Comparison of ENCODE assay signal across 1 cellular context in the genomic region with DNA sequence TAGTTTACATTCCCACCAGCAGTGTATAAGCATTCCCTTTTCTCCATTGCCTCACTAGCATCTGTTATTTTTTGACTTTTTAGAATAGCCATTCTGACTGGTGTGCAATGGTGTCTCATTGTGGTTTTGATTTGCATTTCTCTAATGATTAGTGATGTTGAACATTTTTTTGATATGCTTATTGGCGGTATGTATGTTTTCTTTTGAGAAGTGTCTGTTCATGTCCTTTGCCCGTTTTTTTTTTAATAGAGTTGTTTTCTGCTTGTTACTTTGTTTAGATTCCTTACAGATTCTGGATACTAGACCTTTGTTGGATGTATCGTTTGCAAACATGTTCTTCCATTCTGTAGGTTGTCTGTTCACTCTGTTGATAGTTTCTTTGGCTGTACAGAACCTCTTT.
TF ChIP-seq lines count a peak whose summit lies in the region.

No MANE protein-coding gene starts in this region.

TF ChIP-seq in GM12878, 131 proteins besides CTCF, POLR2A, EP300 and RAD21 (continued from another document):
- TF ChIP-seq, protein P1, sequence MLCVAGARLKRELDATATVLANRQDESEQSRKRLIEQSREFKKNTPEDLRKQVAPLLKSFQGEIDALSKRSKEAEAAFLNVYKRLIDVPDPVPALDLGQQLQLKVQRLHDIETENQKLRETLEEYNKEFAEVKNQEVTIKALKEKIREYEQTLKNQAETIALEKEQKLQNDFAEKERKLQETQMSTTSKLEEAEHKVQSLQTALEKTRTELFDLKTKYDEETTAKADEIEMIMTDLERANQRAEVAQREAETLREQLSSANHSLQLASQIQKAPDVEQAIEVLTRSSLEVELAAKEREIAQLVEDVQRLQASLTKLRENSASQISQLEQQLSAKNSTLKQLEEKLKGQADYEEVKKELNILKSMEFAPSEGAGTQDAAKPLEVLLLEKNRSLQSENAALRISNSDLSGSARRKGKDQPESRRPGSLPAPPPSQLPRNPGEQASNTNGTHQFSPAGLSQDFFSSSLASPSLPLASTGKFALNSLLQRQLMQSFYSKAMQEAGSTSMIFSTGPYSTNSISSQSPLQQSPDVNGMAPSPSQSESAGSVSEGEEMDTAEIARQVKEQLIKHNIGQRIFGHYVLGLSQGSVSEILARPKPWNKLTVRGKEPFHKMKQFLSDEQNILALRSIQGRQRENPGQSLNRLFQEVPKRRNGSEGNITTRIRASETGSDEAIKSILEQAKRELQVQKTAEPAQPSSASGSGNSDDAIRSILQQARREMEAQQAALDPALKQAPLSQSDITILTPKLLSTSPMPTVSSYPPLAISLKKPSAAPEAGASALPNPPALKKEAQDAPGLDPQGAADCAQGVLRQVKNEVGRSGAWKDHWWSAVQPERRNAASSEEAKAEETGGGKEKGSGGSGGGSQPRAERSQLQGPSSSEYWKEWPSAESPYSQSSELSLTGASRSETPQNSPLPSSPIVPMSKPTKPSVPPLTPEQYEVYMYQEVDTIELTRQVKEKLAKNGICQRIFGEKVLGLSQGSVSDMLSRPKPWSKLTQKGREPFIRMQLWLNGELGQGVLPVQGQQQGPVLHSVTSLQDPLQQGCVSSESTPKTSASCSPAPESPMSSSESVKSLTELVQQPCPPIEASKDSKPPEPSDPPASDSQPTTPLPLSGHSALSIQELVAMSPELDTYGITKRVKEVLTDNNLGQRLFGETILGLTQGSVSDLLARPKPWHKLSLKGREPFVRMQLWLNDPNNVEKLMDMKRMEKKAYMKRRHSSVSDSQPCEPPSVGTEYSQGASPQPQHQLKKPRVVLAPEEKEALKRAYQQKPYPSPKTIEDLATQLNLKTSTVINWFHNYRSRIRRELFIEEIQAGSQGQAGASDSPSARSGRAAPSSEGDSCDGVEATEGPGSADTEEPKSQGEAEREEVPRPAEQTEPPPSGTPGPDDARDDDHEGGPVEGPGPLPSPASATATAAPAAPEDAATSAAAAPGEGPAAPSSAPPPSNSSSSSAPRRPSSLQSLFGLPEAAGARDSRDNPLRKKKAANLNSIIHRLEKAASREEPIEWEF (IDR thresholded peaks at IDR 0.05; ENCODE audit: insufficient replicate concordance, low read depth, low read length), result no peak
- no peak for TF ChIP-seq JUNB (IDR thresholded peaks at IDR 0.05)
- TF ChIP-seq, protein P2, sequence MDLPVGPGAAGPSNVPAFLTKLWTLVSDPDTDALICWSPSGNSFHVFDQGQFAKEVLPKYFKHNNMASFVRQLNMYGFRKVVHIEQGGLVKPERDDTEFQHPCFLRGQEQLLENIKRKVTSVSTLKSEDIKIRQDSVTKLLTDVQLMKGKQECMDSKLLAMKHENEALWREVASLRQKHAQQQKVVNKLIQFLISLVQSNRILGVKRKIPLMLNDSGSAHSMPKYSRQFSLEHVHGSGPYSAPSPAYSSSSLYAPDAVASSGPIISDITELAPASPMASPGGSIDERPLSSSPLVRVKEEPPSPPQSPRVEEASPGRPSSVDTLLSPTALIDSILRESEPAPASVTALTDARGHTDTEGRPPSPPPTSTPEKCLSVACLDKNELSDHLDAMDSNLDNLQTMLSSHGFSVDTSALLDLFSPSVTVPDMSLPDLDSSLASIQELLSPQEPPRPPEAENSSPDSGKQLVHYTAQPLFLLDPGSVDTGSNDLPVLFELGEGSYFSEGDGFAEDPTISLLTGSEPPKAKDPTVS (IDR thresholded peaks at IDR 0.05; ENCODE audit: low read depth, low read length), result no peak
- TF ChIP-seq, protein P3, sequence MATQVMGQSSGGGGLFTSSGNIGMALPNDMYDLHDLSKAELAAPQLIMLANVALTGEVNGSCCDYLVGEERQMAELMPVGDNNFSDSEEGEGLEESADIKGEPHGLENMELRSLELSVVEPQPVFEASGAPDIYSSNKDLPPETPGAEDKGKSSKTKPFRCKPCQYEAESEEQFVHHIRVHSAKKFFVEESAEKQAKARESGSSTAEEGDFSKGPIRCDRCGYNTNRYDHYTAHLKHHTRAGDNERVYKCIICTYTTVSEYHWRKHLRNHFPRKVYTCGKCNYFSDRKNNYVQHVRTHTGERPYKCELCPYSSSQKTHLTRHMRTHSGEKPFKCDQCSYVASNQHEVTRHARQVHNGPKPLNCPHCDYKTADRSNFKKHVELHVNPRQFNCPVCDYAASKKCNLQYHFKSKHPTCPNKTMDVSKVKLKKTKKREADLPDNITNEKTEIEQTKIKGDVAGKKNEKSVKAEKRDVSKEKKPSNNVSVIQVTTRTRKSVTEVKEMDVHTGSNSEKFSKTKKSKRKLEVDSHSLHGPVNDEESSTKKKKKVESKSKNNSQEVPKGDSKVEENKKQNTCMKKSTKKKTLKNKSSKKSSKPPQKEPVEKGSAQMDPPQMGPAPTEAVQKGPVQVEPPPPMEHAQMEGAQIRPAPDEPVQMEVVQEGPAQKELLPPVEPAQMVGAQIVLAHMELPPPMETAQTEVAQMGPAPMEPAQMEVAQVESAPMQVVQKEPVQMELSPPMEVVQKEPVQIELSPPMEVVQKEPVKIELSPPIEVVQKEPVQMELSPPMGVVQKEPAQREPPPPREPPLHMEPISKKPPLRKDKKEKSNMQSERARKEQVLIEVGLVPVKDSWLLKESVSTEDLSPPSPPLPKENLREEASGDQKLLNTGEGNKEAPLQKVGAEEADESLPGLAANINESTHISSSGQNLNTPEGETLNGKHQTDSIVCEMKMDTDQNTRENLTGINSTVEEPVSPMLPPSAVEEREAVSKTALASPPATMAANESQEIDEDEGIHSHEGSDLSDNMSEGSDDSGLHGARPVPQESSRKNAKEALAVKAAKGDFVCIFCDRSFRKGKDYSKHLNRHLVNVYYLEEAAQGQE (IDR thresholded peaks at IDR 0.05; ENCODE audit: low read depth, low read length), result no peak
